Comparison of ENCODE assay signal across 16 cellular contexts in the genomic region with DNA sequence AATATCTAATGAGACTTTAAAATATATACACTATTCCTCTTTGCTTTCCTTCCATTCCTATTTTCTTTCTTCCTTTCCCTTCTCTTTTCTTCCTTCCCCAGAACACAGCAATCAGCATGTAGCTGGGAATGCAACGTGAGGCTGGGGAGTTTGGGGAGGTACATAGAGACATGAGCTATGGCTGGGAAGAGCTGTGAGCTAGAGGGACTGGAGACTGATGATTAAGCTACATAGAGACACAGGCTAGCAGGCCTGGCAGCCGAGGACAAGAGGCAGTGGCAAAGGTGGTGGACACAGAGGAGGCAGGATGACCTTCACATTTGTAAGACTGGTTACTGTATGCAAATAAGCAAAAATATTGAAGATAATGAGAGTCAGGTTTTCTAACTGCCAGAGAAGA. TPM values are rescaled to one million over a fixed set of nuclear protein-coding genes. Genes with fewer than 3 reads are reported as not detected.
DNase-seq lines count a peak whose midpoint lies in the region; ATAC-seq, FAIRE-seq and TF ChIP-seq lines count a peak whose summit lies in the region.
"Had no signal": no experiment of that assay in that cellular context is flagged by ENCODE, and none has a peak within 500 bp of the region (broad histone marks: within the 10 kb centered on the region; RNA-seq: fewer than 3 reads in every experiment).

No MANE protein-coding gene starts in this region.

- no peak overlapping the region for H3K23ac ChIP-seq in H1 (ENCODE audit: insufficient read length)
- no peak overlapping the region for H3K23ac ChIP-seq in neuronal stem cell (ENCODE audit: low read depth, low read length, poor library complexity)

- H2AK5ac ChIP-seq in H1 (ENCODE audit: low read depth, low read length) (no peak overlapping the region), neuronal stem cell (ENCODE audit: low read depth, low read length) (no peak overlapping the region)

- no TSS peak for BruUV-seq in PC-9 (replicated peaks; lab: Mats Ljungman, UMichigan)

- TF ChIP-seq EP300 in H1 (IDR thresholded peaks at IDR 0.05; ENCODE audit: borderline replicate concordance in 1 of 2, low read depth in 2 of 2, low read length in 2 of 2), result no peak

- no peak overlapping the region for H4K5ac ChIP-seq in H1 (ENCODE audit: insufficient read length, low read depth, low read length)

- H3K27ac ChIP-seq in H1 (ENCODE audit: low read depth, low read length) (no peak overlapping the region), heart right ventricle (peak overlapping the region in 4 of 10 donors; percentile 20 to 47 (median 39)), neuronal stem cell (replicated peaks; ENCODE audit: low read length) (no peak overlapping the region), PC-9 (no peak overlapping the region)
- H3K27ac ChIP-seq: A549, C4-2B had no signal

- peaks cover 4% of the 10 kb centered on the region; the same call in 1 of the 2 replicates for H3K79me1 ChIP-seq in H1 (ENCODE audit: low read depth, low read length)
- no peaks in the 10 kb centered on the region for H3K79me1 ChIP-seq in neuronal stem cell (ENCODE audit: low read depth, low read length)

- no peak overlapping the region for H3K14ac ChIP-seq in H1 (ENCODE audit: insufficient read length)
- H3K14ac ChIP-seq in neuronal stem cell (ENCODE audit: low read length), result no peak overlapping the region

- H3K9me3 ChIP-seq in H1 (ENCODE audit: insufficient read depth in 2 of 2, low read depth in 1 of 2, low read length in 1 of 2) (peaks cover 0 to 4% of the 10 kb centered on the region in 2 experiments; a peak in 1 of 4 replicates), heart right ventricle (peaks cover 0 to 6% (median 0%) of the 10 kb centered on the region in 11 donors), neuronal stem cell (replicated peaks in 1 of 2; ENCODE audit: control insufficient read depth in 2 of 2, insufficient read depth in 1 of 2, low read depth in 1 of 2, low read length in 2 of 2) (peaks cover 0 to 2% of the 10 kb centered on the region in 2 donors), PC-9 (ENCODE audit: insufficient read depth, low read depth) (no peaks in the 10 kb centered on the region)
- H3K9me3 ChIP-seq: A549, BE2C had no signal

- H3K4me3 ChIP-seq in H1 (ENCODE audit: extremely low read depth in 1 of 4, insufficient read depth in 2 of 4, low read depth in 3 of 4, low read length in 4 of 4), result no peak overlapping the region
- H3K4me3 ChIP-seq in heart right ventricle, result no peak overlapping the region
- H3K4me3 ChIP-seq in neuronal stem cell (ENCODE audit: low read length in 2 of 2), result no peak overlapping the region
- H3K4me3 ChIP-seq in PC-9, result no peak overlapping the region
- H3K4me3 ChIP-seq: A549 had no signal

- no peak overlapping the region for H3K4me2 ChIP-seq in H1 (ENCODE audit: insufficient read depth in 1 of 2, low read depth in 2 of 2, low read length in 2 of 2)
- H3K4me2 ChIP-seq in neuronal stem cell (ENCODE audit: insufficient read depth, low read length, poor library complexity, severe bottlenecking), result no peak overlapping the region
- no peak overlapping the region for H3K4me2 ChIP-seq in PC-9
- H3K4me2 ChIP-seq: A549 had no signal

- H2BK15ac ChIP-seq in H1 (ENCODE audit: low read length), result no peak overlapping the region
- no peak overlapping the region for H2BK15ac ChIP-seq in neuronal stem cell (ENCODE audit: low read length)

- WGBS in H1 (ENCODE audit: extremely low coverage in 1 of 2, insufficient coverage in 1 of 2, insufficient read length in 1 of 2, insufficient replicate concordance in 2 of 2, low coverage in 1 of 2, low lambda C conversion rate in 2 of 2, missing lambda C conversion rate in 1 of 2), 2 experiments, result 70% methylated on average over 2 of the region's 2 CpGs; no CpG with 5 or more reads in 1 of the 2 experiments
- WGBS in heart right ventricle, 2 donors, result 24 to 35% methylated on average over 2 of the region's 2 CpGs
- no CpG with 5 or more reads among the region's 2 CpGs for WGBS in neuronal stem cell (ENCODE audit: extremely low coverage in 2 of 2, insufficient read length in 2 of 2, insufficient replicate concordance in 1 of 2), 2 donors

- no peak overlapping the region for H4K91ac ChIP-seq in H1 (replicated peaks; ENCODE audit: insufficient read length, low read length)
- no peak overlapping the region for H4K91ac ChIP-seq in neuronal stem cell (ENCODE audit: low read depth, low read length, poor library complexity)

- no peak overlapping the region for H2AFZ ChIP-seq in H1 (ENCODE audit: low read length)
- no peak overlapping the region for H2AFZ ChIP-seq in neuronal stem cell (ENCODE audit: low read length)
- H2AFZ ChIP-seq in PC-9, result no peak overlapping the region

- H4K20me1 ChIP-seq in H1 (replicated peaks in 1 of 2; ENCODE audit: control insufficient read depth in 1 of 2, insufficient read depth in 2 of 2, low read length in 2 of 2), result peaks cover 0 to 6% of the 10 kb centered on the region in 2 experiments
- no peaks in the 10 kb centered on the region for H4K20me1 ChIP-seq in PC-9 (ENCODE audit: insufficient read depth)

- H2BK5ac ChIP-seq in H1 (ENCODE audit: low read depth, low read length) (no peak overlapping the region), neuronal stem cell (ENCODE audit: low read length) (no peak overlapping the region)

- TF ChIP-seq CTCF in H1 (IDR thresholded peaks at IDR 0.05; ENCODE audit: control extremely low read depth in 1 of 3, insufficient read depth in 1 of 3, low read depth in 1 of 3, low read length in 3 of 3) (no peak), heart right ventricle (IDR thresholded peaks at IDR 0.05) (no peak), PC-9 (conservative IDR thresholded peaks at IDR 0.05) (no peak)

- DNase-seq in NCI-H526 treated with DMSO at 0.1 percent for 48 hours (lab: John Stamatoyannopoulos, UW) (peak; percentile 17), H1 (ENCODE audit: low read depth in 1 of 2, low spot score in 2 of 2) (no peak), heart right ventricle (no peak), neuronal stem cell (ENCODE audit: low spot score) (no peak), PC-9 (no peak), HT-29 (ENCODE audit: low spot score) (no peak)
- DNase-seq in stimulated activated CD4-positive, alpha-beta T cell treated with anti-CD3 and anti-CD28 coated beads, Interleukin-2, amount 100 ng/mL, for 24 hours, result no peak
- DNase-seq: BE2C; CD4-positive, alpha-beta memory T cell; DMS79 had no signal

- H3K18ac ChIP-seq in H1 (ENCODE audit: extremely low read depth, low read length) (no peak overlapping the region), neuronal stem cell (ENCODE audit: low read length) (peak overlapping the region; percentile 13)

- no peak for TF ChIP-seq RAD21 in H1 (IDR thresholded peaks at IDR 0.05 in 1 of 2, conservative IDR thresholded peaks at IDR 0.05 in 1 of 2; ENCODE audit: low read depth in 2 of 2, low read length in 2 of 2)

- H3K56ac ChIP-seq in H1 (replicated peaks; ENCODE audit: insufficient read length, low read depth, low read length), result peak overlapping the region; percentile 66

- H2BK12ac ChIP-seq in H1 (ENCODE audit: low read depth, low read length) (no peak overlapping the region), neuronal stem cell (ENCODE audit: low read length) (no peak overlapping the region)

- no peak for FAIRE-seq in H1 (lab: Jason Lieb, UNC)
- FAIRE-seq: A549, G401.6, H54 had no signal

- H3K9me2 ChIP-seq in PC-9 (ENCODE audit: insufficient read depth), result no peaks in the 10 kb centered on the region

- POLR2A ChIA-PET in H1 (lab: Charles Lee; ENCODE audit: partially characterized antibody), result no interaction called here
- POLR2A ChIA-PET in PC-9 (lab: Charles Lee; ENCODE audit: unreplicated experiment), result no interaction called here

- H3K4ac ChIP-seq in H1 (replicated peaks; ENCODE audit: insufficient read length, low read depth, low read length) (no peak overlapping the region), neuronal stem cell (ENCODE audit: low read length) (no peak overlapping the region)

- CTCF ChIA-PET in H1 (lab: Charles Lee; ENCODE audit: partially characterized antibody), result interaction anchor here (0.6 to 1.6 kb wide), 8 partner anchors 9 to 407 kb away, joined by 3 to 8 read pairs (median 4); no protein-coding TSS in a partner anchor
- CTCF ChIA-PET in PC-9 (lab: Charles Lee), result no interaction called here

- no peaks in the 10 kb centered on the region for H3K23me2 ChIP-seq in H1 (ENCODE audit: low read depth, low read length)

- H3K79me2 ChIP-seq in H1 (ENCODE audit: control insufficient read depth in 1 of 2, insufficient read depth in 2 of 2, low read length in 2 of 2) (peaks cover 0 to 42% of the 10 kb centered on the region in 2 experiments; a peak in 3 of 4 replicates), PC-9 (ENCODE audit: low read depth) (no peaks in the 10 kb centered on the region)

- no peak for TF ChIP-seq POLR2A in H1 (IDR thresholded peaks at IDR 0.05; ENCODE audit: control extremely low read depth in 1 of 2, low read depth in 2 of 2, low read length in 2 of 2)

- no peak overlapping the region for H2BK20ac ChIP-seq in H1 (ENCODE audit: low read length)

- H3K4me1 ChIP-seq in H1 (replicated peaks in 1 of 4; ENCODE audit: control insufficient read depth in 3 of 4, insufficient read depth in 4 of 4, low read length in 3 of 4) (no peaks in the 10 kb centered on the region), heart right ventricle (peaks cover 0 to 14% (median 4%) of the 10 kb centered on the region in 9 donors), neuronal stem cell (ENCODE audit: control insufficient read depth in 2 of 2, insufficient read depth in 1 of 2, low read depth in 1 of 2, low read length in 2 of 2) (no peaks in the 10 kb centered on the region), PC-9 (replicated peaks; ENCODE audit: insufficient read depth) (peaks cover 17% of the 10 kb centered on the region)
- H3K4me1 ChIP-seq: A549, BE2C had no signal

- H4K8ac ChIP-seq in H1 (ENCODE audit: extremely low read depth, insufficient read depth, low read length) (no peak overlapping the region), neuronal stem cell (ENCODE audit: low read depth, low read length) (no peak overlapping the region)

- H2BK120ac ChIP-seq in H1 (replicated peaks; ENCODE audit: low read depth, low read length), result no peak overlapping the region
- H2BK120ac ChIP-seq in neuronal stem cell (ENCODE audit: low read depth, low read length), result no peak overlapping the region

- intact Hi-C loops in heart right ventricle (cut with DNase I), result loop anchor here in 3 of 10 donors (5.0 to 10.0 kb wide), 2 partner anchors 88 to 91 kb away; no protein-coding TSS in a partner anchor
- intact Hi-C loops in PC-9 (cut with micrococcal nuclease; ENCODE audit: unreplicated experiment), result no loop called here

- no peaks in the 10 kb centered on the region for H3K27me3 ChIP-seq in H1 (replicated peaks in 1 of 4; ENCODE audit: control insufficient read depth in 3 of 4, extremely low read depth in 1 of 4, insufficient read depth in 3 of 4, low read length in 3 of 4)
- peaks cover 0 to 3% (median 0%) of the 10 kb centered on the region in 7 donors for H3K27me3 ChIP-seq in heart right ventricle
- peaks cover 0 to 10% (median 0%) of the 10 kb centered on the region in 3 experiments for H3K27me3 ChIP-seq in neuronal stem cell (ENCODE audit: control insufficient read depth in 3 of 3, insufficient read depth in 3 of 3, low read depth in 1 of 3, low read length in 3 of 3)
- H3K27me3 ChIP-seq in PC-9 (ENCODE audit: insufficient read depth, low read depth), result no peaks in the 10 kb centered on the region
- H3K27me3 ChIP-seq: BE2C had no signal

- 0 out of 2 replicates have a peak, but pooled peaks cover 6% of the 10 kb centered on the region for H3F3A ChIP-seq in PC-9 (ENCODE audit: insufficient read depth, low read depth)

- H3K36me3 ChIP-seq in H1 (ENCODE audit: control insufficient read depth in 2 of 4, insufficient read depth in 4 of 4, low read length in 3 of 4) (peaks cover 0 to 7% (median 3%) of the 10 kb centered on the region in 4 experiments; a peak in 3 of 8 replicates), heart right ventricle (no peaks in the 10 kb centered on the region), neuronal stem cell (replicated peaks in 1 of 2; ENCODE audit: control insufficient read depth in 2 of 2, insufficient read depth in 2 of 2, low read length in 2 of 2) (no peaks in the 10 kb centered on the region), PC-9 (ENCODE audit: low read depth) (no peaks in the 10 kb centered on the region)
- H3K36me3 ChIP-seq: BE2C had no signal

- H3K9ac ChIP-seq in H1 (replicated peaks in 1 of 4; ENCODE audit: extremely low read depth in 1 of 4, low read depth in 3 of 4, low read length in 3 of 4) (no peak overlapping the region), neuronal stem cell (ENCODE audit: low read depth, low read length, poor library complexity) (no peak overlapping the region)

- ATAC-seq in heart right ventricle, result peak in 5 of 8 donors; percentile 53 to 61 (median 59)
- ATAC-seq: A549, HCT116 had no signal

RNA-seq across cellular contexts. Expression of gene LPAR3, which starts 7.5 kb away (rescaled TPM):
- total RNA-seq in H1 (2021; fragmentation: NEBNext Ultra II Directional; extraction: Animal tissue kit (Norgen Biotek cat#: 25700)), result 25.4 and 26.8 TPM in 2 replicates
- polyA plus RNA-seq in H1 (2011; rRNA removed) (17.1 TPM in 2 replicates), heart right ventricle (1 to 10 TPM; 4.7 to 8.4 TPM)
- polyA plus RNA-seq in H1 (2011; cell fraction: cytosol; rRNA removed), result 17.7 TPM
- polyA plus RNA-seq in H1 (2011; cell fraction: nucleus; rRNA removed), result 27.7 TPM
- polyA plus RNA-seq in H1 (2012, experiment 1 of 2), result 13.5 to 17.6 TPM (median 15.6 TPM) in 4 replicates
- polyA plus RNA-seq in H1 (2012, experiment 2 of 2), result 7.4 TPM
- polyA plus RNA-seq in H1 (2013, experiment 1 of 2), result 26.8 TPM
- polyA plus RNA-seq in H1 (2013, experiment 2 of 2), result 27.2 TPM
- polyA minus RNA-seq in H1 (2011; rRNA and poly(A)+ RNA removed), result 75.4 and 78.3 TPM in 2 replicates
- 30.8 TPM for polyA minus RNA-seq in H1 (2011; cell fraction: cytosol; rRNA and poly(A)+ RNA removed)
- polyA minus RNA-seq in H1 (2011; cell fraction: nucleus; rRNA and poly(A)+ RNA removed), result 53.3 TPM
- total RNA-seq in heart right ventricle (10 to 100 TPM in 7 of 10 donors, 1 to 10 TPM in 3; 4.9 to 17.3 (median 11.9) TPM), PC-9 (2021) (not detected in 2 replicates)
- polyA plus RNA-seq in neuronal stem cell (2013, experiment 1 of 2), result 1.9 TPM
- 2.0 TPM for polyA plus RNA-seq in neuronal stem cell (2013, experiment 2 of 2)
- total RNA-seq in HT-29 (2014; rRNA removed; shearing (Covaris generic)), result not detected in 2 replicates
- polyA plus RNA-seq: IgD-negative memory B cell had no signal
